In genomic region chr3:31041161-31041978, GRCh38 we compare ENCODE assay signal across 11 cellular contexts.
A peak's percentile ranks its signal among the peaks of the same experiment; 100 is the strongest.
DNase-seq lines count a peak whose midpoint lies in the region; ATAC-seq, FAIRE-seq and TF ChIP-seq lines count a peak whose summit lies in the region.
"Had no signal": no experiment of that assay in that cellular context is flagged by ENCODE, and none has a peak within 500 bp of the region (broad histone marks: within the 10 kb centered on the region; RNA-seq: fewer than 3 reads in every experiment).

No MANE protein-coding gene starts in this region.

- TF ChIP-seq RAD21 in K562 (CRISPR knock-in tag; conservative IDR thresholded peaks at IDR 0.05 in 1 of 2, IDR thresholded peaks at IDR 0.05 in 1 of 2): no peak

- TF ChIP-seq CTCF in AG04449 (IDR thresholded peaks at IDR 0.05; ENCODE audit: insufficient read depth, low read length, missing control alignments): no peak
- TF ChIP-seq CTCF in K562 (IDR thresholded peaks at IDR 0.05 in 2 of 3, conservative IDR thresholded peaks at IDR 0.05 in 1 of 3; ENCODE audit: insufficient read depth in 2 of 3, low read depth in 1 of 3, low read length in 3 of 3): no peak
- TF ChIP-seq CTCF in testis (IDR thresholded peaks at IDR 0.05): no peak
- TF ChIP-seq CTCF in transverse colon (IDR thresholded peaks at IDR 0.05): no peak
- no peak for TF ChIP-seq CTCF in gastroesophageal sphincter (IDR thresholded peaks at IDR 0.05)

- TF ChIP-seq POLR2A in K562 (conservative IDR thresholded peaks at IDR 0.05) (no peak), testis (IDR thresholded peaks at IDR 0.05) (no peak), transverse colon (IDR thresholded peaks at IDR 0.05) (no peak), gastroesophageal sphincter (IDR thresholded peaks at IDR 0.05) (no peak)

- ATAC-seq in K562 (no peak), gastroesophageal sphincter (no peak)
- ATAC-seq: activated naive CD4-positive, alpha-beta T cell treated with anti-CD3 and anti-CD28 coated beads, Interleukin-2, amount 50 U/mL, for 72 hours had no signal

- in situ Hi-C loops in K562 (cut with MboI) (no loop called here), transverse colon (cut with MboI; ENCODE audit: low pct_ligation_motif_present in 1 of 4, low pct_unique_long_range_greater_than_20kb in 1 of 4, low sequenced_read_pairs in 3 of 4) (no loop called here)

- no peaks in the 10 kb centered on the region for H3K27me3 ChIP-seq in K562 (ENCODE audit: control insufficient read depth in 2 of 2, insufficient read depth in 2 of 2, low read length in 2 of 2)
- H3K27me3 ChIP-seq in testis: no peaks in the 10 kb centered on the region
- no peaks in the 10 kb centered on the region for H3K27me3 ChIP-seq in transverse colon
- no peaks in the 10 kb centered on the region for H3K27me3 ChIP-seq in gastroesophageal sphincter

- intact Hi-C loops in K562 (cut with micrococcal nuclease) (no loop called here), testis (cut with DNase I; ENCODE audit: low total_unique reads) (no loop called here), transverse colon (cut with DNase I; ENCODE audit: low total_unique reads) (no loop called here)

- H3K9me3 ChIP-seq in K562 (replicated peaks; ENCODE audit: control insufficient read depth, insufficient read depth, low read depth, low read length) (no peaks in the 10 kb centered on the region), testis (no peaks in the 10 kb centered on the region), transverse colon (peaks cover 3 to 4% of the 10 kb centered on the region in 2 donors), gastroesophageal sphincter (peaks cover 0 to 15% (median 0%) of the 10 kb centered on the region in 3 donors)

- no peak overlapping the region for H3K9ac ChIP-seq in K562 (ENCODE audit: insufficient read depth in 1 of 2, low read depth in 2 of 2, low read length in 2 of 2)

- H3K4me1 ChIP-seq in K562 (replicated peaks in 1 of 2; ENCODE audit: control insufficient read depth in 2 of 2, insufficient read depth in 2 of 2, low read length in 2 of 2): no peaks in the 10 kb centered on the region
- H3K4me1 ChIP-seq in testis: no peaks in the 10 kb centered on the region
- H3K4me1 ChIP-seq in transverse colon: no peaks in the 10 kb centered on the region
- H3K4me1 ChIP-seq in gastroesophageal sphincter: peaks cover 0 to 8% (median 0%) of the 10 kb centered on the region in 3 donors

- H3K4me2 ChIP-seq in K562 (ENCODE audit: insufficient read depth, low read length): no peak overlapping the region

- peak; percentile 52 for DNase-seq in AG04449 (ENCODE audit: low read depth, low spot score)
- DNase-seq in HS-5 (ENCODE audit: low read depth): peak; percentile 86
- no peak for DNase-seq in K562 (ENCODE audit: extremely low read depth in 1 of 4, low spot score in 3 of 4)
- peak; percentile 99 for DNase-seq in kidney tubule cell (ENCODE audit: low spot score)
- DNase-seq in retina: no peak
- no peak for DNase-seq in testis
- no peak for DNase-seq in transverse colon
- DNase-seq: CD4-positive, CD25-positive, alpha-beta regulatory T cell; NCI-H2171 had no signal

- no peak overlapping the region for H2AFZ ChIP-seq in K562 (ENCODE audit: low read depth, low read length)

- FAIRE-seq in K562 (lab: Jason Lieb, UNC): no peak

- H3K27ac ChIP-seq in K562 (ENCODE audit: extremely low read depth, low read depth, low read length): no peak overlapping the region
- no peak overlapping the region for H3K27ac ChIP-seq in testis
- H3K27ac ChIP-seq in transverse colon: no peak overlapping the region
- H3K27ac ChIP-seq in gastroesophageal sphincter: no peak overlapping the region

- H3K4me3 ChIP-seq in AG04449 (ENCODE audit: low read depth, low read length): no peak overlapping the region
- H3K4me3 ChIP-seq in K562: no peak overlapping the region
- H3K4me3 ChIP-seq in testis: no peak overlapping the region
- no peak overlapping the region for H3K4me3 ChIP-seq in transverse colon
- no peak overlapping the region for H3K4me3 ChIP-seq in gastroesophageal sphincter

- WGBS in K562 (ENCODE audit: insufficient coverage, low coverage, missing lambda C conversion rate): 0% methylated on average over 2 of the region's 2 CpGs
- WGBS in testis, 2 donors: 63 to 68% methylated on average over 2 of the region's 2 CpGs
- 28 to 43% methylated on average over 2 of the region's 2 CpGs for WGBS in transverse colon (ENCODE audit: low coverage in 1 of 2), 2 donors
- 29 to 35% methylated on average over 2 of the region's 2 CpGs for WGBS in gastroesophageal sphincter (ENCODE audit: low coverage in 1 of 2), 2 donors

- H3K36me3 ChIP-seq in K562 (ENCODE audit: control insufficient read depth, insufficient read depth, low read length) (no peaks in the 10 kb centered on the region), testis (ENCODE audit: low read depth, missing control alignments) (no peaks in the 10 kb centered on the region), transverse colon (no peaks in the 10 kb centered on the region), gastroesophageal sphincter (no peaks in the 10 kb centered on the region)

- no peaks in the 10 kb centered on the region for H3K79me2 ChIP-seq in K562 (ENCODE audit: control insufficient read depth, insufficient read depth, low read length)

- POLR2A ChIA-PET in AG04449 (lab: Yijun Ruan, JAX): no interaction called here
- POLR2A ChIA-PET in K562 (lab: Yijun Ruan, JAX): no interaction called here

- no peaks in the 10 kb centered on the region for H4K20me1 ChIP-seq in K562 (replicated peaks; ENCODE audit: control insufficient read depth, insufficient read depth, low read length)

- H3K9me1 ChIP-seq in K562 (ENCODE audit: control insufficient read depth, insufficient read depth, low read length): no peaks in the 10 kb centered on the region

- BruUV-seq in K562 (replicated peaks; lab: Mats Ljungman, UMichigan): no TSS peak

- CTCF ChIA-PET in AG04449 (lab: Yijun Ruan, JAX) (no interaction called here), K562 (lab: Yijun Ruan, JAX; ENCODE audit: low intra/inter-chr PET ratio) (no interaction called here)

- TF ChIP-seq EP300 in K562 (IDR thresholded peaks at IDR 0.05; ENCODE audit: low read length) (no peak), transverse colon (IDR thresholded peaks at IDR 0.05; ENCODE audit: low read depth) (no peak), gastroesophageal sphincter (IDR thresholded peaks at IDR 0.05) (no peak)

TF ChIP-seq in K562, 482 proteins besides CTCF, POLR2A, EP300 and RAD21:
- TF ChIP-seq MAFF (IDR thresholded peaks at IDR 0.05; ENCODE audit: low read length): peak; percentile 71
- no peak for TF ChIP-seq ZNF277 (CRISPR knock-in tag; IDR thresholded peaks at IDR 0.05; ENCODE audit: borderline replicate concordance)
- peak; percentile 88 for TF ChIP-seq ZNF316 (IDR thresholded peaks at IDR 0.05)
- no peak for TF ChIP-seq HIVEP1 (CRISPR knock-in tag; IDR thresholded peaks at IDR 0.05)
- TF ChIP-seq SAFB (IDR thresholded peaks at IDR 0.05; ENCODE audit: borderline replicate concordance, low read depth, low read length): no peak
- no peak for TF ChIP-seq ZBTB26 (CRISPR knock-in tag; IDR thresholded peaks at IDR 0.05)
- peak; percentile 82 for TF ChIP-seq MAFG (tag; conservative IDR thresholded peaks at IDR 0.05)
- peak; percentile 84 for TF ChIP-seq C11orf30 (IDR thresholded peaks at IDR 0.05; ENCODE audit: low read depth)
- TF ChIP-seq MAFK (IDR thresholded peaks at IDR 0.05; ENCODE audit: low read length): peak; percentile 84

Comparison
In these comparisons a context has a peak if more than half of its experiments do, and no peak if none do; other contexts are left out.
1. DNase-seq: peak in AG04449 (single experiment), HS-5 (single experiment) and kidney tubule cell (single experiment); none in K562 (0 of 4), retina (single experiment), testis (single experiment) and transverse colon (single experiment).